Comparison of ENCODE assay signal across 38 cellular contexts in the genomic region with DNA sequence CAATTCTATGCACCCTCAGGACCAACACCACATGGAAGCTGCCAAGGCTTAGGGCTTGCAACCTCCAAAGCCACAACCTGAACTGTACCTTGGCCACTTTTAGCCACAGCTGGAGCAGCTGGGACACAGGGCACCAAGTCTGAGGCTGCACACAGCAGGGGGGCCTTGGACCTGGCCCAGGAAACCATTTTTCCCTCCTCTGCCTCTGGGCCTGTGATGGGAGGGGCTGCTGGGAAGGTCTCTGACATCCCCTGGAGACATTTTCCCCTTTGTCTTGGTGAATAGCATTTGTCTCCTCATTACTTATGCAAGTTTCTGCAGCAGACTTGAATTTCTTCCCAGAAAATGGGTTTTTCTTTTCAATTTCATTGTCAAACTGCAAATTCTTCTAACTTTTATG. TPM values are rescaled to one million over a fixed set of nuclear protein-coding genes. Genes with fewer than 3 reads are reported as not detected.
"Had no signal": no experiment of that assay in that cellular context is flagged by ENCODE, and none has a peak within 500 bp of the region (broad histone marks: within the 10 kb centered on the region; RNA-seq: fewer than 3 reads in every experiment).

No MANE protein-coding gene starts in this region.

- H3K27me3 Mint-ChIP-seq: activated naive CD4-positive, alpha-beta T cell treated with anti-CD3 and anti-CD28 coated beads, Interleukin-2, amount 10 ng/mL, durations not matched to agents 7 days and 5 days; activated naive CD8-positive, alpha-beta T cell treated with anti-CD3 and anti-CD28 coated beads for 36 hours; activated T-helper 17 cell treated with anti-CD3 and anti-CD28 coated beads, Interleukin-2, amount 50 U/mL, for 72 hours had no signal

- H3K4me1 Mint-ChIP-seq: activated naive CD4-positive, alpha-beta T cell treated with anti-CD3 and anti-CD28 coated beads, Interleukin-2, amount 10 ng/mL, durations not matched to agents 7 days and 5 days; activated naive CD4-positive, alpha-beta T cell treated with anti-CD3 and anti-CD28 coated beads, Interleukin-2, amount 50 U/mL, for 24 hours; activated naive CD8-positive, alpha-beta T cell treated with anti-CD3 and anti-CD28 coated beads for 36 hours; activated naive CD8-positive, alpha-beta T cell treated with anti-CD3 and anti-CD28 coated beads, Interleukin-2, amount 10 ng/mL, durations not matched to agents 7 days and 5 days; activated naive CD8-positive, alpha-beta T cell treated with anti-CD3 and anti-CD28 coated beads, Interleukin-2, amount 50 U/mL, for 24 hours; activated T-helper 17 cell treated with anti-CD3 and anti-CD28 coated beads, Interleukin-2, amount 50 U/mL, for 72 hours; brain; central memory CD8-positive, alpha-beta T cell had no signal

- DNase-seq: activated effector memory CD4-positive, alpha-beta T cell treated with anti-CD3 and anti-CD28 coated beads, Interleukin-2, amount 50 U/mL, for 16 hours; activated effector memory CD4-positive, alpha-beta T cell treated with Interleukin-2 at 50 U/mL for 16 hours; activated gamma-delta T cell; activated gamma-delta T cell treated with Interleukin-2 at 50 U/mL for 16 hours; activated naive CD4-positive, alpha-beta T cell; activated naive CD4-positive, alpha-beta T cell treated with anti-CD3 and anti-CD28 coated beads for 36 hours; activated naive CD4-positive, alpha-beta T cell treated with anti-CD3 and anti-CD28 coated beads, Interleukin-2, amount 10 ng/mL, durations not matched to agents 7 days and 5 days; activated naive CD4-positive, alpha-beta T cell treated with anti-CD3 and anti-CD28 coated beads, Interleukin-2, amount 50 U/mL, for 16 hours; activated naive CD4-positive, alpha-beta T cell treated with Interleukin-2 at 50 U/mL for 16 hours; activated naive CD8-positive, alpha-beta T cell treated with anti-CD3 and anti-CD28 coated beads for 36 hours; activated naive CD8-positive, alpha-beta T cell treated with anti-CD3 and anti-CD28 coated beads, Interleukin-2, amount 10 ng/mL, durations not matched to agents 7 days and 5 days; activated naive CD8-positive, alpha-beta T cell treated with anti-CD3 and anti-CD28 coated beads, Interleukin-2, amount 50 U/mL, for 24 hours; activated T-cell treated with anti-CD3 and anti-CD28 coated beads, Interleukin-2, amount 50 U/mL, for 1 hour; activated T-cell treated with anti-CD3 and anti-CD28 coated beads, Interleukin-2, amount 50 U/mL, for 24 hours; activated T-cell treated with anti-CD3 and anti-CD28 coated beads, Interleukin-2, amount 50 U/mL, for 4 hours; activated T-cell treated with anti-CD3 and anti-CD28 coated beads, Interleukin-2, amount 50 U/mL, for 48 hours; activated T-cell treated with anti-CD3 and anti-CD28 coated beads, Interleukin-2, amount 50 U/mL, for 72 hours; adrenal gland; amniotic stem cell; amygdala; anterior cingulate cortex; aorta; body of pancreas; brain microvascular endothelial cell; caudate nucleus; central memory CD4-positive, alpha-beta T cell; cerebellar nuclear complex had no signal

- H3K36me3 ChIP-seq: adrenal gland, ascending aorta, brain microvascular endothelial cell, breast epithelium, cardiac muscle cell had no signal

- H3K27ac Mint-ChIP-seq: activated naive CD4-positive, alpha-beta T cell treated with anti-CD3 and anti-CD28 coated beads for 36 hours; activated naive CD4-positive, alpha-beta T cell treated with anti-CD3 and anti-CD28 coated beads, Interleukin-2, amount 10 ng/mL, durations not matched to agents 7 days and 5 days; activated naive CD4-positive, alpha-beta T cell treated with anti-CD3 and anti-CD28 coated beads, Interleukin-2, amount 50 U/mL, for 24 hours; activated naive CD4-positive, alpha-beta T cell treated with anti-CD3 and anti-CD28 coated beads, Interleukin-2, amount 50 U/mL, for 72 hours; activated naive CD8-positive, alpha-beta T cell; activated naive CD8-positive, alpha-beta T cell treated with anti-CD3 and anti-CD28 coated beads for 36 hours; activated naive CD8-positive, alpha-beta T cell treated with anti-CD3 and anti-CD28 coated beads, Interleukin-2, amount 10 ng/mL, durations not matched to agents 7 days and 5 days; activated naive CD8-positive, alpha-beta T cell treated with anti-CD3 and anti-CD28 coated beads, Interleukin-2, amount 50 U/mL, for 24 hours; activated T-cell treated with anti-CD3 and anti-CD28 coated beads, Interleukin-2, amount 50 U/mL, for 24 hours; activated T-cell treated with anti-CD3 and anti-CD28 coated beads, Interleukin-2, amount 50 U/mL, for 72 hours; activated T-helper 1 cell treated with anti-CD3 and anti-CD28 coated beads, Interleukin-12 subunit alpha, Interleukin-12 subunit beta, Interleukin-2, Interleukin-4 antibody, amounts not matched to agents 30 ng/mL and 10 ng/mL and 1 ng/mL, durations not matched to agents 14 hours and 24 hours and 36 hours; activated T-helper 17 cell treated with anti-CD3 and anti-CD28 coated beads, Interleukin-2, amount 50 U/mL, for 72 hours; activated T-helper 2 cell treated with anti-CD3 and anti-CD28 coated beads, Interferon-gamma antibody, Interleukin-2, Interleukin-4, amounts not matched to agents 10 μg/mL and 5 μg/mL and 100 μg/mL, durations not matched to agents 14 hours and 24 hours and 36 hours; brain had no signal

- H3K4me3 Mint-ChIP-seq: activated naive CD4-positive, alpha-beta T cell treated with anti-CD3 and anti-CD28 coated beads for 36 hours; activated naive CD4-positive, alpha-beta T cell treated with anti-CD3 and anti-CD28 coated beads, Interleukin-2, amount 10 ng/mL, durations not matched to agents 7 days and 5 days; activated naive CD4-positive, alpha-beta T cell treated with anti-CD3 and anti-CD28 coated beads, Interleukin-2, amount 50 U/mL, for 24 hours; activated naive CD8-positive, alpha-beta T cell; activated naive CD8-positive, alpha-beta T cell treated with anti-CD3 and anti-CD28 coated beads for 36 hours; activated naive CD8-positive, alpha-beta T cell treated with anti-CD3 and anti-CD28 coated beads, Interleukin-2, amount 10 ng/mL, durations not matched to agents 7 days and 5 days; activated naive CD8-positive, alpha-beta T cell treated with anti-CD3 and anti-CD28 coated beads, Interleukin-2, amount 50 U/mL, for 24 hours; activated T-cell treated with anti-CD3 and anti-CD28 coated beads, Interleukin-2, amount 50 U/mL, for 24 hours; activated T-cell treated with anti-CD3 and anti-CD28 coated beads, Interleukin-2, amount 50 U/mL, for 4 hours; activated T-cell treated with anti-CD3 and anti-CD28 coated beads, Interleukin-2, amount 50 U/mL, for 72 hours; activated T-helper 1 cell treated with anti-CD3 and anti-CD28 coated beads, Interleukin-12 subunit alpha, Interleukin-12 subunit beta, Interleukin-2, Interleukin-4 antibody, amounts not matched to agents 30 ng/mL and 10 ng/mL and 1 ng/mL, durations not matched to agents 14 hours and 24 hours and 36 hours; activated T-helper 17 cell treated with anti-CD3 and anti-CD28 coated beads, Interleukin-2, amount 50 U/mL, for 72 hours; brain; central memory CD8-positive, alpha-beta T cell had no signal

- H3K27me3 ChIP-seq: adrenal gland, ascending aorta, body of pancreas, brain microvascular endothelial cell, breast epithelium, cardiac muscle cell had no signal

- H3K4me3 ChIP-seq: adrenal gland, ascending aorta, body of pancreas, breast epithelium, cardiac muscle cell had no signal

- H3K27ac ChIP-seq: adrenal gland, ascending aorta, body of pancreas, brain microvascular endothelial cell, breast epithelium, cardiac muscle cell had no signal

- H3K9me3 ChIP-seq: adrenal gland, ascending aorta, body of pancreas, breast epithelium had no signal

- ATAC-seq: activated naive CD4-positive, alpha-beta T cell treated with anti-CD3 and anti-CD28 coated beads, Interleukin-2, amount 50 U/mL, for 72 hours; activated naive CD8-positive, alpha-beta T cell treated with anti-CD3 and anti-CD28 coated beads, Interleukin-2, amount 50 U/mL, for 24 hours; activated T-cell treated with anti-CD3 and anti-CD28 coated beads, Interleukin-2, amount 50 U/mL, for 4 hours; activated T-cell treated with anti-CD3 and anti-CD28 coated beads, Interleukin-2, amount 50 U/mL, for 72 hours; activated T-helper 17 cell treated with anti-CD3 and anti-CD28 coated beads, Interleukin-2, amount 50 U/mL, for 72 hours; body of pancreas had no signal

- H3K36me3 Mint-ChIP-seq: activated naive CD4-positive, alpha-beta T cell treated with anti-CD3 and anti-CD28 coated beads, Interleukin-2, amount 10 ng/mL, durations not matched to agents 7 days and 5 days; activated naive CD4-positive, alpha-beta T cell treated with anti-CD3 and anti-CD28 coated beads, Interleukin-2, amount 50 U/mL, for 24 hours; activated naive CD8-positive, alpha-beta T cell; activated naive CD8-positive, alpha-beta T cell treated with anti-CD3 and anti-CD28 coated beads for 36 hours; activated naive CD8-positive, alpha-beta T cell treated with anti-CD3 and anti-CD28 coated beads, Interleukin-2, amount 10 ng/mL, durations not matched to agents 7 days and 5 days had no signal

- H3K4me1 ChIP-seq: adrenal gland, ascending aorta, body of pancreas, breast epithelium had no signal

- H3K9me3 Mint-ChIP-seq: activated naive CD4-positive, alpha-beta T cell treated with anti-CD3 and anti-CD28 coated beads for 36 hours; activated naive CD8-positive, alpha-beta T cell treated with anti-CD3 and anti-CD28 coated beads for 36 hours; activated naive CD8-positive, alpha-beta T cell treated with anti-CD3 and anti-CD28 coated beads, Interleukin-2, amount 50 U/mL, for 24 hours; activated T-cell treated with anti-CD3 and anti-CD28 coated beads, Interleukin-2, amount 50 U/mL, for 24 hours; activated T-cell treated with anti-CD3 and anti-CD28 coated beads, Interleukin-2, amount 50 U/mL, for 4 hours; activated T-helper 2 cell treated with anti-CD3 and anti-CD28 coated beads, Interferon-gamma antibody, Interleukin-2, Interleukin-4, amounts not matched to agents 10 μg/mL and 5 μg/mL and 100 μg/mL, durations not matched to agents 14 hours and 24 hours and 36 hours; central memory CD8-positive, alpha-beta T cell had no signal

RNA-seq across cellular contexts. Expression of a gene that starts 13.0 kb away (rescaled TPM):
- total RNA-seq: activated naive CD8-positive, alpha-beta T cell treated with anti-CD3 and anti-CD28 coated beads for 36 hours; activated T-helper 1 cell treated with anti-CD3 and anti-CD28 coated beads, Interleukin-12 subunit alpha, Interleukin-12 subunit beta, Interleukin-2, Interleukin-4 antibody, amounts not matched to agents 30 ng/mL and 10 ng/mL and 1 ng/mL, durations not matched to agents 14 hours and 24 hours and 36 hours; activated T-helper 2 cell treated with anti-CD3 and anti-CD28 coated beads, Interferon-gamma antibody, Interleukin-2, Interleukin-4, amounts not matched to agents 10 μg/mL and 5 μg/mL and 100 μg/mL, durations not matched to agents 14 hours and 24 hours and 36 hours had no signal
